ENCODE assay signal across 6 cellular contexts in the genomic region with DNA sequence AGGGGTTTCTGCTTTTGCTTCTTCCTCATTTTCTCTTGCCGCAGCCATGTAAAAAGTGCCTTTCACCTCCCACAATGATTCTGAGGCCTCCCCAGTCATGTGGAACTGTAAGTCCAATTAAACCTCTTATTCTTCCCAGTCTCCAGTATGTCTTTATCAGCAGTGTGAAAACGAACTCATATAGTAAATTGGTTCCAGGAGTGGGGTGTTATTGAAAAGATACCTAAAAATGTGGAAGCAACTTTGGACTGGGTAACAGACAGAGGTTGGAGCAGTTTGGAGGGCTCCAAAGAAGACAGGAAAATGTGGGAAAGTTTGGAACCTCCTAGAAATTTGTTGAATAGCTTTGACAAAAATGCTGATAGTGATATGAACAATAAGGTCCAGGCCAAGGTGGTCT. TPM values are rescaled to one million over a fixed set of nuclear protein-coding genes. Genes with fewer than 3 reads are reported as not detected.
"Had no signal": no experiment of that assay in that cellular context is flagged by ENCODE, and none has a peak within 500 bp of the region (broad histone marks: within the 10 kb centered on the region; RNA-seq: fewer than 3 reads in every experiment).

No MANE protein-coding gene starts in this region.

RNA-seq across cellular contexts. Expression of a gene that starts 5.5 kb away (rescaled TPM):
- total RNA-seq: PC-3, RPMI7951, SJCRH30, SJSA1 had no signal
- polyA plus RNA-seq: SK-N-SH had no signal

RNA-seq across cellular contexts. Expression of a gene that starts 34.7 kb away (rescaled TPM):
- total RNA-seq: PC-3, PC-9, RPMI7951, SJCRH30, SJSA1 had no signal
- polyA plus RNA-seq: SK-N-SH had no signal
